In the genomic region with DNA sequence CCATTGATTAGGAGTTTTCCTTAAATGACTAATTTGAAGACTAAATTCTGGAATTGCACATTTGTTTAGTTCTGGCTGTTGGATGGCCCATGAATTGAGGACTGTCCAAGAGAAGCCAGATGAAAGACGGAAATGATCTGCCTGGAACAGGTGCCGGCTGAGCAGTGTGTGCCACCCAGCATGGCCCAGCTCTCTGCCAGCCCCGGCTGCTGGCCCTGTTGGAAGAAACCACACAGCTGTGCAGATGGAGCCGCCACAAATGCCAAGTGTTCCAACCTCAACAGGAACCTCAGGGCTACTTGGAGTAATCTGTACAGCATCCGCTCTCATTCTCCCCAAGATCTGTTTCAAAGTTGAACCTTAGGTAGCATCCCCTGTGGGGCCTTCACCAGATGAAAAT, we compare ENCODE assay signal across 19 cellular contexts.
DNase-seq lines count a peak whose midpoint lies in the region; ATAC-seq, FAIRE-seq and TF ChIP-seq lines count a peak whose summit lies in the region.
"Had no signal": no experiment of that assay in that cellular context is flagged by ENCODE, and none has a peak within 500 bp of the region (broad histone marks: within the 10 kb centered on the region; RNA-seq: fewer than 3 reads in every experiment).

No MANE protein-coding gene starts in this region.

- H3K27ac ChIP-seq in BLaER1, result peak overlapping the region; percentile 77
- H3K27ac ChIP-seq in rectal smooth muscle tissue (ENCODE audit: low read depth, low read length), result peak overlapping the region; percentile 42
- H3K27ac ChIP-seq in pancreas, result peak overlapping the region in 1 of 4 donors; percentile 17
- H3K27ac ChIP-seq: ovary, SK-N-MC had no signal

- H3K27me3 ChIP-seq in BLaER1 (no peaks in the 10 kb centered on the region), rectal smooth muscle tissue (ENCODE audit: control insufficient read depth, insufficient read depth, low read length) (no peaks in the 10 kb centered on the region), MG63 (no peaks in the 10 kb centered on the region), pancreas (no peaks in the 10 kb centered on the region)
- H3K27me3 ChIP-seq: ovary had no signal

- H3K9me3 ChIP-seq in BLaER1 (peaks cover 16% of the 10 kb centered on the region), MG63 (no peaks in the 10 kb centered on the region), pancreas (no peaks in the 10 kb centered on the region)
- H3K9me3 ChIP-seq: ovary had no signal

- no peak for FAIRE-seq in pancreas (lab: Jason Lieb, UNC)
- FAIRE-seq in D721Med (lab: Jason Lieb, UNC), result no peak
- FAIRE-seq: H54 had no signal

- intact Hi-C loops in left ventricle myocardium superior (cut with micrococcal nuclease), result no loop called here
- intact Hi-C loops in pancreas (cut with DNase I), result no loop called here

- WGBS in pancreas, 2 donors, result 77 to 87% methylated on average over 5 of the region's 5 CpGs

- peaks cover 34% of the 10 kb centered on the region for H3K4me1 ChIP-seq in BLaER1
- peaks cover 18% of the 10 kb centered on the region for H3K4me1 ChIP-seq in rectal smooth muscle tissue (ENCODE audit: control insufficient read depth, insufficient read depth, low read length)
- H3K4me1 ChIP-seq in pancreas, result peaks cover 3 to 5% (median 3%) of the 10 kb centered on the region in 3 donors

- DNase-seq in NCI-H446 (lab: John Stamatoyannopoulos, UW) (peak; percentile 13 to 84), left ventricle myocardium superior (peak; percentile 31), MG63 (no peak), pancreas (no peak), D721Med (ENCODE audit: insufficient read length, low spot score) (no peak)
- no peak for DNase-seq in stimulated activated naive CD8-positive, alpha-beta T cell treated with anti-CD3 and anti-CD28 coated beads, Interleukin-15, Interleukin-2, amounts not matched to agents 100 U/mL and 50 U/mL, for 24 hours
- DNase-seq: activated CD4-positive, alpha-beta T cell treated with anti-CD3 and anti-CD28 coated beads for 4 hours; activated naive CD4-positive, alpha-beta T cell treated with Interleukin-2 at 50 U/mL for 16 hours; Calu3; islet precursor cell; NCI-H1436 treated with DMSO at 0.1 percent for 48 hours; NCI-H510A; ovary; stimulated activated naive CD8-positive, alpha-beta T cell treated with anti-CD3 and anti-CD28 coated beads, Interleukin-15, amount 100 ng/mL, for 72 hours; T-helper 9 cell had no signal

- H4K20me1 ChIP-seq in BLaER1, result no peaks in the 10 kb centered on the region

- peak overlapping the region; percentile 92 for H3K4me2 ChIP-seq in BLaER1

- H3K36me3 ChIP-seq in BLaER1 (no peaks in the 10 kb centered on the region), rectal smooth muscle tissue (ENCODE audit: control insufficient read depth, insufficient read depth, low read length) (no peaks in the 10 kb centered on the region), MG63 (peaks cover 4% of the 10 kb centered on the region), pancreas (no peaks in the 10 kb centered on the region)
- H3K36me3 ChIP-seq: ovary had no signal

- H3K4me3 ChIP-seq in BLaER1 (peak overlapping the region; percentile 48), rectal smooth muscle tissue (ENCODE audit: low read length) (no peak overlapping the region), MG63 (no peak overlapping the region), pancreas (no peak overlapping the region)
- H3K4me3 ChIP-seq: ovary, SK-N-MC had no signal

- ATAC-seq in left ventricle myocardium superior (no peak), pancreas (no peak)
- no peak for ATAC-seq in stimulated activated naive CD8-positive, alpha-beta T cell treated with anti-CD3 and anti-CD28 coated beads, Interleukin-15, Interleukin-2, amounts not matched to agents 100 U/mL and 50 U/mL, for 24 hours
- ATAC-seq: stimulated activated naive CD8-positive, alpha-beta T cell treated with anti-CD3 and anti-CD28 coated beads, Interleukin-15, amount 100 ng/mL, for 72 hours had no signal

- H3K9ac ChIP-seq in BLaER1, result no peak overlapping the region
- H3K9ac ChIP-seq in rectal smooth muscle tissue (ENCODE audit: low read length), result no peak overlapping the region

- no peak for TF ChIP-seq CTCF in pancreas (IDR thresholded peaks at IDR 0.05)
- no peak for TF ChIP-seq CTCF in D721Med (IDR thresholded peaks at IDR 0.05; ENCODE audit: insufficient read depth, missing control alignments)

Comparison
In these comparisons a context has a peak if more than half of its experiments do, and no peak if none do; other contexts are left out.
1. DNase-seq: peak in NCI-H446 (2 of 2) and left ventricle myocardium superior (single experiment); none in MG63 (single experiment), pancreas (0 of 6), stimulated activated naive CD8-positive, alpha-beta T cell treated with anti-CD3 and anti-CD28 coated beads, Interleukin-15, Interleukin-2, amounts not matched to agents 100 U/mL and 50 U/mL, for 24 hours (single experiment) and D721Med (single experiment).